19 cellular contexts compared by ENCODE assay signal in the genomic region with DNA sequence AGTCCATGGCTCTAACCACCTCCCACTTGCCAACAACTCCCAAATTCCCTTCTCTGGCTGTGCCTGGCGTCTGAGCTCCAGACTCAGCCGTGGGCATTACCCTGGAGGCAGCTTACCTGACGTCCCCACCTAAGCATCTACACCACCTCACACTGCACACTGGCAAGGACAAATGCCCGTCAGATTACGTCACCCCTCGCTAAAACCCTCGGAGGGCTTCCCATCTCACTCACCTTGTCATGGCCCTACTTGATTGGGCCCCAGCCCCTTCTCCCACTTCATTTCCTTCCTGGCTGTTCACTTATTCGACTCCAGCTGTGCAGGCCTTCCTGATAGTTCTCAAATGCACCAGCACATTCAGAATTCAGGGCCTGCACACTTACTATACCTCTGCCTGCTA. TPM values are rescaled to one million over a fixed set of nuclear protein-coding genes. Genes with fewer than 3 reads are reported as not detected.
DNase-seq lines count a peak whose midpoint lies in the region; TF ChIP-seq lines count a peak whose summit lies in the region.
"Had no signal": no experiment of that assay in that cellular context is flagged by ENCODE, and none has a peak within 500 bp of the region (broad histone marks: within the 10 kb centered on the region; RNA-seq: fewer than 3 reads in every experiment).

No MANE protein-coding gene starts in this region.

- H2AK5ac ChIP-seq in H9 (ENCODE audit: insufficient read length, low read length): no peak overlapping the region
- no peak overlapping the region for H2AK5ac ChIP-seq in mesendoderm (ENCODE audit: low read length)

- H3K27me3 Mint-ChIP-seq in H9 (ENCODE audit: low read depth): peaks cover 45% of the 10 kb centered on the region
- peaks cover 17% of the 10 kb centered on the region for H3K27me3 Mint-ChIP-seq in endothelial cell (ENCODE audit: unreplicated experiment)
- peaks cover 3% of the 10 kb centered on the region for H3K27me3 Mint-ChIP-seq in chondrocyte (ENCODE audit: low read depth)
- H3K27me3 Mint-ChIP-seq: CD4-positive, alpha-beta memory T cell had no signal

- H3K9me3 ChIP-seq in BLaER1 (no peaks in the 10 kb centered on the region), H9 (ENCODE audit: control insufficient read depth, low read depth, low read length) (no peaks in the 10 kb centered on the region)
- H3K9me3 ChIP-seq: HAP-1 had no signal

- peaks cover 20% of the 10 kb centered on the region for H3K4me1 ChIP-seq in BLaER1
- H3K4me1 ChIP-seq in H9 (ENCODE audit: insufficient read depth, low read length): no peaks in the 10 kb centered on the region
- H3K4me1 ChIP-seq in mesendoderm (ENCODE audit: control insufficient read depth, low read depth, low read length): no peaks in the 10 kb centered on the region
- H3K4me1 ChIP-seq: HAP-1 had no signal

- H2BK5ac ChIP-seq in H9 (ENCODE audit: insufficient read length, low read length) (no peak overlapping the region), mesendoderm (ENCODE audit: low read length) (no peak overlapping the region)

- H2BK20ac ChIP-seq in H9 (ENCODE audit: low read depth, low read length, poor library complexity, severe bottlenecking): no peak overlapping the region

- H3K36me3 Mint-ChIP-seq in H9 (ENCODE audit: insufficient read depth in 1 of 3, low read depth in 3 of 3) (no peaks in the 10 kb centered on the region), endothelial cell (ENCODE audit: low read depth, unreplicated experiment) (peaks cover 4% of the 10 kb centered on the region), chondrocyte (ENCODE audit: low read depth) (no peaks in the 10 kb centered on the region)
- H3K36me3 Mint-ChIP-seq: CD14-positive monocyte; CD4-positive, alpha-beta memory T cell had no signal

- no peak overlapping the region for H2AFZ ChIP-seq in H9 (ENCODE audit: low read length)

- H3K36me3 ChIP-seq in BLaER1 (no peaks in the 10 kb centered on the region), mesendoderm (ENCODE audit: control insufficient read depth, insufficient read depth, low read length) (no peaks in the 10 kb centered on the region)
- H3K36me3 ChIP-seq: HAP-1 had no signal

- H3K23ac ChIP-seq in H9 (ENCODE audit: insufficient read length, low read depth, low read length) (no peak overlapping the region), mesendoderm (ENCODE audit: low read length) (no peak overlapping the region)

- DNase-seq in H9 (no peak), endothelial cell (ENCODE audit: low spot score) (no peak), mesendoderm (no peak), chondrocyte (ENCODE audit: low spot score) (no peak), DMS 273 (lab: John Stamatoyannopoulos, UW; ENCODE audit: unreplicated experiment) (no peak), DMS 273 treated with DMSO at 0.1 percent for 48 hours (lab: John Stamatoyannopoulos, UW) (no peak)
- DNase-seq: CD4-positive, alpha-beta memory T cell; DMS53; DND-41; EL had no signal

- no peak overlapping the region for H3K4me3 Mint-ChIP-seq in H9
- no peak overlapping the region for H3K4me3 Mint-ChIP-seq in endothelial cell (ENCODE audit: unreplicated experiment)
- H3K4me3 Mint-ChIP-seq in chondrocyte (ENCODE audit: unreplicated experiment): no peak overlapping the region
- H3K4me3 Mint-ChIP-seq: B cell; CD14-positive monocyte; CD4-positive, alpha-beta memory T cell had no signal

- H3K79me2 ChIP-seq in H9 (ENCODE audit: insufficient read depth, low read length): no peaks in the 10 kb centered on the region
- H3K79me2 ChIP-seq in mesendoderm (ENCODE audit: control insufficient read depth, insufficient read depth, low read length): no peaks in the 10 kb centered on the region

- H3K18ac ChIP-seq in H9 (ENCODE audit: insufficient read length, low read depth, low read length): no peak overlapping the region
- no peak overlapping the region for H3K18ac ChIP-seq in mesendoderm (ENCODE audit: low read length)

- H3K27ac ChIP-seq in BLaER1 (no peak overlapping the region), H9 (ENCODE audit: insufficient read length, low read depth, low read length) (no peak overlapping the region), mesendoderm (ENCODE audit: low read depth, low read length) (peak overlapping the region; percentile 2)

- H4K20me1 ChIP-seq in BLaER1: no peaks in the 10 kb centered on the region
- H4K20me1 ChIP-seq in H9 (ENCODE audit: control insufficient read depth, insufficient read depth, insufficient read length): no peaks in the 10 kb centered on the region

- H2BK12ac ChIP-seq in H9 (ENCODE audit: insufficient read length, low read depth, low read length): no peak overlapping the region

- H3K9ac ChIP-seq in BLaER1 (no peak overlapping the region), H9 (ENCODE audit: extremely low read depth, insufficient read length, low read length) (no peak overlapping the region), mesendoderm (ENCODE audit: low read length) (no peak overlapping the region)

- H4K8ac ChIP-seq in H9 (replicated peaks; ENCODE audit: insufficient read length, low read depth, low read length) (no peak overlapping the region), mesendoderm (ENCODE audit: low read depth, low read length) (no peak overlapping the region)

- H4K91ac ChIP-seq in H9 (ENCODE audit: insufficient read length, low read depth, low read length): no peak overlapping the region

- H2BK15ac ChIP-seq in H9 (ENCODE audit: low read depth, low read length): no peak overlapping the region
- H2BK15ac ChIP-seq in mesendoderm (replicated peaks; ENCODE audit: low read depth): no peak overlapping the region

- H3K27me3 ChIP-seq in BLaER1 (peaks cover 2% of the 10 kb centered on the region; the same call in 1 of the 2 replicates), H9 (ENCODE audit: insufficient read depth, low read length) (peaks cover 3% of the 10 kb centered on the region; the same call in 1 of the 2 replicates), mesendoderm (ENCODE audit: insufficient read depth, low read length, poor library complexity) (no peaks in the 10 kb centered on the region)

- no CpG with 5 or more reads among the region's 8 CpGs for WGBS in H9 (ENCODE audit: extremely low coverage, insufficient read length, low lambda C conversion rate)
- WGBS in mesendoderm (ENCODE audit: extremely low coverage, insufficient coverage, low lambda C conversion rate): no CpG with 5 or more reads among the region's 8 CpGs

- H3T11ph ChIP-seq in H9 (ENCODE audit: low read length): no peak overlapping the region

- H4K5ac ChIP-seq in H9 (ENCODE audit: insufficient read length, low read depth, low read length): no peak overlapping the region
- H4K5ac ChIP-seq in mesendoderm (ENCODE audit: low read length): no peak overlapping the region

- TF ChIP-seq CTCF in H9 (conservative IDR thresholded peaks at IDR 0.05) (no peak), endothelial cell (IDR thresholded peaks at IDR 0.05; ENCODE audit: unreplicated experiment) (no peak), chondrocyte (IDR thresholded peaks at IDR 0.05) (no peak)

- no peaks in the 10 kb centered on the region for H3K9me3 Mint-ChIP-seq in H9
- no peaks in the 10 kb centered on the region for H3K9me3 Mint-ChIP-seq in endothelial cell (ENCODE audit: unreplicated experiment)
- H3K9me3 Mint-ChIP-seq in chondrocyte (ENCODE audit: low read depth): no peaks in the 10 kb centered on the region
- H3K9me3 Mint-ChIP-seq: CD4-positive, alpha-beta memory T cell had no signal

- no peaks in the 10 kb centered on the region for H3K79me1 ChIP-seq in H9 (ENCODE audit: insufficient read depth, low read depth, low read length, poor library complexity, severe bottlenecking)
- no peaks in the 10 kb centered on the region for H3K79me1 ChIP-seq in mesendoderm (ENCODE audit: low read length)

- H3K56ac ChIP-seq in H9 (ENCODE audit: insufficient read length, low read depth, low read length): no peak overlapping the region
- H3K56ac ChIP-seq in mesendoderm (ENCODE audit: low read length): no peak overlapping the region

- H3K27ac Mint-ChIP-seq in H9 (no peak overlapping the region), endothelial cell (ENCODE audit: unreplicated experiment) (peak overlapping the region; percentile 3), chondrocyte (ENCODE audit: unreplicated experiment) (no peak overlapping the region)
- H3K27ac Mint-ChIP-seq: B cell had no signal

- H3K4me3 ChIP-seq in BLaER1 (no peak overlapping the region), mesendoderm (ENCODE audit: low read length) (no peak overlapping the region)
- H3K4me3 ChIP-seq: GM12878, HAP-1 had no signal

- peak overlapping the region; percentile 50; the same call in 1 of the 2 replicates for H3K14ac ChIP-seq in H9 (ENCODE audit: insufficient read depth, low read length)

- H3K4me2 ChIP-seq in BLaER1 (peak overlapping the region; percentile 22), H9 (ENCODE audit: insufficient read depth, insufficient read length, low read length) (no peak overlapping the region), mesendoderm (ENCODE audit: low read length) (no peak overlapping the region)

- peaks cover 3% of the 10 kb centered on the region for H3K23me2 ChIP-seq in H9 (ENCODE audit: insufficient read length, low read depth, low read length, poor library complexity, severe bottlenecking)

- no peak overlapping the region for H2BK120ac ChIP-seq in H9 (ENCODE audit: low read depth, low read length, poor library complexity, severe bottlenecking)
- H2BK120ac ChIP-seq in mesendoderm (ENCODE audit: low read depth, low read length): no peak overlapping the region

- H3K4ac ChIP-seq in H9 (ENCODE audit: low read depth, low read length) (no peak overlapping the region), mesendoderm (ENCODE audit: low read depth, low read length) (no peak overlapping the region)

- H3K4me1 Mint-ChIP-seq in H9 (peaks cover 6 to 10% of the 10 kb centered on the region in 2 experiments), endothelial cell (ENCODE audit: unreplicated experiment) (peaks cover 6% of the 10 kb centered on the region), chondrocyte (ENCODE audit: low read depth) (peaks cover 9% of the 10 kb centered on the region)

RNA-seq across cellular contexts. Expression of gene ALOXE3, which starts 13.4 kb away (rescaled TPM):
- total RNA-seq in H9 (2021) (0.13 and 0.42 TPM in 2 replicates), endothelial cell (ENCODE audit: unreplicated experiment) (not detected), chondrocyte (0.12 to 0.13 TPM (median 0.12 TPM) in 3 replicates)
- 0.06 TPM for polyA plus RNA-seq in mesendoderm (2013, experiment 1 of 2)
- 0.04 TPM for polyA plus RNA-seq in mesendoderm (2013, experiment 2 of 2)
- total RNA-seq: A172, B cell, GM12878, H1, HT-29 had no signal
- polyA plus RNA-seq: CD14-positive monocyte had no signal

RNA-seq across cellular contexts. Expression of gene ALOX12B, which starts 17.4 kb away (rescaled TPM):
- total RNA-seq in H9 (2021): 0.86 and 1.2 TPM in 2 replicates
- total RNA-seq in endothelial cell (ENCODE audit: unreplicated experiment): 1.7 TPM
- 0.01 TPM for polyA plus RNA-seq in mesendoderm (2013, experiment 1 of 2)
- 0.04 TPM for polyA plus RNA-seq in mesendoderm (2013, experiment 2 of 2)
- total RNA-seq in chondrocyte: 0.17 TPM in 1 of 3 replicates, not detected in the others
- total RNA-seq: A172, G401, H1, HT-29 had no signal
- polyA plus RNA-seq: CD14-positive monocyte had no signal

RNA-seq across cellular contexts. Expression of gene HES7, which starts 19.0 kb away (rescaled TPM):
- 0.26 and 0.33 TPM in 2 replicates for total RNA-seq in H9 (2021)
- 3.3 TPM for total RNA-seq in endothelial cell (ENCODE audit: unreplicated experiment)
- polyA plus RNA-seq in mesendoderm (2013, experiment 1 of 2): 0.10 TPM
- polyA plus RNA-seq in mesendoderm (2013, experiment 2 of 2): 0.17 TPM
- 0.51 to 1.5 TPM (median 0.70 TPM) in 3 replicates for total RNA-seq in chondrocyte
- total RNA-seq: A172; B cell; CD4-positive, alpha-beta memory T cell had no signal
- polyA plus RNA-seq: CD14-positive monocyte; CD4-positive, alpha-beta memory T cell had no signal

RNA-seq across cellular contexts. Expression of gene PER1, which starts 47.3 kb away (rescaled TPM):
- total RNA-seq in H9 (2021) (36.5 and 37.2 TPM in 2 replicates), endothelial cell (ENCODE audit: unreplicated experiment) (30.0 TPM), chondrocyte (68.0 to 87.6 TPM (median 75.9 TPM) in 3 replicates)
- polyA plus RNA-seq in mesendoderm (2013, experiment 1 of 2): 10.0 TPM
- polyA plus RNA-seq in mesendoderm (2013, experiment 2 of 2): 10.0 TPM

RNA-seq across cellular contexts. Expression of gene VAMP2, which starts 57.8 kb away (rescaled TPM):
- total RNA-seq in H9 (2021) (22.8 and 22.9 TPM in 2 replicates), endothelial cell (ENCODE audit: unreplicated experiment) (19.8 TPM), chondrocyte (45.4 to 58.1 TPM (median 46.7 TPM) in 3 replicates)
- 14.1 TPM for polyA plus RNA-seq in mesendoderm (2013, experiment 1 of 2)
- 14.0 TPM for polyA plus RNA-seq in mesendoderm (2013, experiment 2 of 2)
